Comparison of ENCODE assay signal across 8 cellular contexts in genomic region chr18:46335551-46336059, GRCh38.
DNase-seq lines count a peak whose midpoint lies in the region; ATAC-seq lines count a peak whose summit lies in the region.

No MANE protein-coding gene starts in this region.

- peaks cover 0 to 4% of the 10 kb centered on the region in 2 donors for H3K36me3 Mint-ChIP-seq in CD4-positive, alpha-beta memory T cell

- peaks cover 25% of the 10 kb centered on the region for H3K27me3 ChIP-seq in CD4-positive, alpha-beta memory T cell (ENCODE audit: insufficient read depth, low read length)
- H3K27me3 ChIP-seq in muscle layer of duodenum (ENCODE audit: low read depth, low read length) = peaks cover 5% of the 10 kb centered on the region

- H3K27ac Mint-ChIP-seq in CD4-positive, alpha-beta memory T cell = peak overlapping the region in 3 of 7 donors; percentile 44 to 92 (median 62)

- peak overlapping the region; percentile 9 to 92 (median 85) for H3K4me3 Mint-ChIP-seq in CD4-positive, alpha-beta memory T cell

- H3K27ac ChIP-seq in CD4-positive, alpha-beta memory T cell (ENCODE audit: low read depth, low read length) = no peak overlapping the region
- no peak overlapping the region for H3K27ac ChIP-seq in muscle layer of duodenum (ENCODE audit: low read length)

- H3K4me1 Mint-ChIP-seq in CD4-positive, alpha-beta memory T cell = peaks cover 22 to 70% (median 28%) of the 10 kb centered on the region in 4 donors

- CTCF ChIA-PET in CD4-positive, alpha-beta memory T cell (lab: Charles Lee; ENCODE audit: partially characterized antibody) = no interaction called here

- peaks cover 29 to 32% of the 10 kb centered on the region in 2 donors for H3K27me3 Mint-ChIP-seq in CD4-positive, alpha-beta memory T cell

- H3K4me1 ChIP-seq in CD4-positive, alpha-beta memory T cell (ENCODE audit: insufficient read depth, low read length) = peaks cover 16% of the 10 kb centered on the region
- H3K4me1 ChIP-seq in muscle layer of duodenum (ENCODE audit: control insufficient read depth in 1 of 2, insufficient read depth in 2 of 2, low read length in 2 of 2) = peaks cover 0 to 30% of the 10 kb centered on the region in 2 donors

- H3K4me3 ChIP-seq in CD4-positive, alpha-beta memory T cell (ENCODE audit: low read length in 2 of 2) = no peak overlapping the region
- peak overlapping the region; percentile 4 to 73 for H3K4me3 ChIP-seq in muscle layer of duodenum (ENCODE audit: low read depth in 1 of 2, low read length in 2 of 2)

- intact Hi-C loops in CD4-positive, alpha-beta memory T cell (cut with micrococcal nuclease) = no loop called here

- POLR2A ChIA-PET in CD4-positive, alpha-beta memory T cell (lab: Charles Lee; ENCODE audit: partially characterized antibody) = no interaction called here

- no peaks in the 10 kb centered on the region for H3K36me3 ChIP-seq in CD4-positive, alpha-beta memory T cell (ENCODE audit: insufficient read depth, low read length)
- no peaks in the 10 kb centered on the region for H3K36me3 ChIP-seq in muscle layer of duodenum (ENCODE audit: control insufficient read depth in 1 of 2, insufficient read depth in 2 of 2, low read length in 2 of 2)

- no peaks in the 10 kb centered on the region for H3K9me3 ChIP-seq in CD4-positive, alpha-beta memory T cell (ENCODE audit: control insufficient read depth in 1 of 2, low read length in 2 of 2)
- H3K9me3 ChIP-seq in muscle layer of duodenum (ENCODE audit: control insufficient read depth in 1 of 2, low read length in 2 of 2) = no peaks in the 10 kb centered on the region

- H3K9me3 Mint-ChIP-seq in CD4-positive, alpha-beta memory T cell = peaks cover 0 to 2% (median 0%) of the 10 kb centered on the region in 8 donors

- no peak for DNase-seq in CD4-positive, alpha-beta memory T cell
- DNase-seq in MV-4-11 (lab: John Stamatoyannopoulos, UW) (peak; percentile 56), cerebellum (ENCODE audit: low spot score) (peak; percentile 50), activated gamma-delta T cell (lab: John Stamatoyannopoulos, UW) (no peak), OCI-M1 (lab: John Stamatoyannopoulos, UW) (no peak)

- ATAC-seq in GM18861 (IDR thresholded peaks at IDR 0.05; ENCODE audit: unreplicated experiment) (no peak), GM19023 (IDR thresholded peaks at IDR 0.05; ENCODE audit: unreplicated experiment) (no peak)

Comparison
In these comparisons a context has a peak if more than half of its experiments do, and no peak if none do; other contexts are left out.
1. DNase-seq: peak in MV-4-11 (single experiment) and cerebellum (single experiment); none in CD4-positive, alpha-beta memory T cell (0 of 5), activated gamma-delta T cell (single experiment) and OCI-M1 (single experiment).
2. H3K4me3 ChIP-seq: peak in muscle layer of duodenum (2 of 2); none in CD4-positive, alpha-beta memory T cell (0 of 2).